10 cellular contexts compared by ENCODE assay signal in the genomic region with DNA sequence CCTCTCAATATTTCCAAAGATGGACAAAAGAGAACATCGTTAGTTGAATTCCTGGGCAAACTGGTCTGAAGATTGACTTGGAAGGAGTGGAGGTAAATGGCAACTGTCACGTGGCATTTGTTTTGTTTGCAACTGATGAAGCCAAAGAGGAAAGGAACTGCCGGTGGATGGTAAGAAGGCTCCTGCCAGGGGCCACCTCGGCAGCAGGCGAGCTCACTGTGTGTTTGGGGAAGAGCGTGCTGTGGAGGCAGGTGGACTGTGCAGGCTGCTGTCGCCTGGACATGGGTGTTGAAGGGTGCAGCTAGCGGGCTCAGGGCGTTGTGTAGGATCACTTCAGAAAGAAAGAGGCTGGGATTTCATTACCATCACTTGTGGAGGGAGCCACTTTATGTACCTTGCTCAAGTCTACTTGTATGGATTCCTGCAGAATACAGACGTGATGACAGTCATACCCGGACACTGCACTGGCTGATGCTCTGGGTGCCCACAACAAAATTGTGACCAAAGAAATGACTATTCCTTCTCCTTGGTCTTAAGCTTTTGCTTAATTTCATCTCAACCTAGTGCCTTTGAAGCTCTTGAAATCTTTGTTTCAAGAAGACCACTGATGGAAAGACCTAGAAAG.
DNase-seq lines count a peak whose midpoint lies in the region; ATAC-seq and TF ChIP-seq lines count a peak whose summit lies in the region.
"Had no signal": no experiment of that assay in that cellular context is flagged by ENCODE, and none has a peak within 500 bp of the region (broad histone marks: within the 10 kb centered on the region; RNA-seq: fewer than 3 reads in every experiment).

No MANE protein-coding gene starts in this region.

- no peaks in the 10 kb centered on the region for H3K27me3 ChIP-seq in foreskin keratinocyte
- no peaks in the 10 kb centered on the region for H3K27me3 ChIP-seq in sigmoid colon

- H3K4me1 ChIP-seq in foreskin keratinocyte (peaks cover 10% of the 10 kb centered on the region), sigmoid colon (peaks cover 0 to 34% (median 23%) of the 10 kb centered on the region in 4 donors)

- no peaks in the 10 kb centered on the region for H3K9me3 ChIP-seq in sigmoid colon

- intact Hi-C loops in sigmoid colon (cut with DNase I): no loop called here

- no peak for TF ChIP-seq CTCF in foreskin keratinocyte (conservative IDR thresholded peaks at IDR 0.05)
- no peak for TF ChIP-seq CTCF in sigmoid colon (IDR thresholded peaks at IDR 0.05)

- TF ChIP-seq EP300 in sigmoid colon (IDR thresholded peaks at IDR 0.05): no peak

- DNase-seq in C1 segment of cervical spinal cord (lab: John Stamatoyannopoulos, UW) (peak in 10 of 14 donors; percentile 18 to 88 (median 58)), foreskin keratinocyte (no peak), sigmoid colon (no peak), KBM-7 (no peak), OCI-M1 (lab: John Stamatoyannopoulos, UW) (no peak)
- DNase-seq in stimulated activated CD4-positive, alpha-beta T cell treated with anti-CD3 and anti-CD28 coated beads, Interleukin-1b, Interleukin-23, amount 100 ng/mL, for 48 hours: no peak
- DNase-seq: NCI-H69 had no signal

- H3K4me3 ChIP-seq in sigmoid colon: peak overlapping the region; percentile 15 to 44 (median 36)

- H3K27ac ChIP-seq in angular gyrus (ENCODE audit: low read depth, low read length) (peak overlapping the region; percentile 75), foreskin keratinocyte (no peak overlapping the region), sigmoid colon (peak overlapping the region; percentile 66 to 85 (median 71))
- H3K27ac ChIP-seq: C4-2B had no signal

- 80 to 86% methylated on average over 11 of the region's 11 CpGs for WGBS in sigmoid colon, 2 donors

- TF ChIP-seq POLR2A in sigmoid colon (IDR thresholded peaks at IDR 0.05): no peak

- peak; percentile 9 for ATAC-seq in foreskin keratinocyte
- no peak for ATAC-seq in HG03108 (IDR thresholded peaks at IDR 0.05; ENCODE audit: unreplicated experiment)

- H3K36me3 ChIP-seq in sigmoid colon: peaks cover 0 to 9% (median 3%) of the 10 kb centered on the region in 4 donors

- in situ Hi-C loops in KBM-7 (cut with MboI; ENCODE audit: low pct_unique_long_range_greater_than_20kb, low sequenced_read_pairs): no loop called here

Comparison
In these comparisons a context has a peak if more than half of its experiments do, and no peak if none do; other contexts are left out.
1. DNase-seq: peak in C1 segment of cervical spinal cord (10 of 14); none in foreskin keratinocyte (0 of 2), sigmoid colon (single experiment), KBM-7 (single experiment), stimulated activated CD4-positive, alpha-beta T cell treated with anti-CD3 and anti-CD28 coated beads, Interleukin-1b, Interleukin-23, amount 100 ng/mL, for 48 hours (single experiment) and OCI-M1 (single experiment).